11 cellular contexts compared by ENCODE assay signal in the genomic region with DNA sequence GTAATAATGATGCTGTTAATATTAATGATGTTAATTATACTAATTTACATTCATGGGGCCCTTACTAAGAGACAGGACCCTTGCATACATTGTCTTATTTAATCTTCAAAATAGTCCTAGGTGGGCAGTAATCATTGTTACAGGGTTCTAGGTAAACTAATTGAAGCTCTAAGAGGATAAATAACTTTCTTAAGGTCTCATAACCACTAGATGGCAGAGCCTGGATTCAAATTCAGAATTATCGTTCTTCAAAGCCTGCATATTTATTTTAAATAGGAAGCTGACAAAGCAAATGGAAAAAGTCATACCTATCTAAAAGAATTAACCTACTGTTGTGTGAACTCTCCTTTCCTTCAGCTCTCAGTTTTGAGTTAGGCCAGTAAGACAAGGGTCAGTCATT. TPM values are rescaled to one million over a fixed set of nuclear protein-coding genes. Genes with fewer than 3 reads are reported as not detected.
DNase-seq lines count a peak whose midpoint lies in the region; ATAC-seq and TF ChIP-seq lines count a peak whose summit lies in the region.
"Had no signal": no experiment of that assay in that cellular context is flagged by ENCODE, and none has a peak within 500 bp of the region (broad histone marks: within the 10 kb centered on the region; RNA-seq: fewer than 3 reads in every experiment).

No MANE protein-coding gene starts in this region.

- H3K4me1 Mint-ChIP-seq in activated CD8-positive, alpha-beta memory T cell treated with anti-CD3 and anti-CD28 coated beads, Interleukin-2, amount 10 ng/mL, durations not matched to agents 7 days and 5 days = no peaks in the 10 kb centered on the region
- H3K4me1 Mint-ChIP-seq: activated naive CD8-positive, alpha-beta T cell treated with anti-CD3 and anti-CD28 coated beads, Interleukin-2, amount 10 ng/mL, durations not matched to agents 7 days and 5 days had no signal

- H3K36me3 Mint-ChIP-seq in activated CD8-positive, alpha-beta memory T cell treated with anti-CD3 and anti-CD28 coated beads, Interleukin-2, amount 10 ng/mL, durations not matched to agents 7 days and 5 days = no peaks in the 10 kb centered on the region
- H3K36me3 Mint-ChIP-seq: activated naive CD8-positive, alpha-beta T cell treated with anti-CD3 and anti-CD28 coated beads, Interleukin-2, amount 10 ng/mL, durations not matched to agents 7 days and 5 days had no signal

- no peaks in the 10 kb centered on the region for H3K9me3 Mint-ChIP-seq in activated CD8-positive, alpha-beta memory T cell treated with anti-CD3 and anti-CD28 coated beads, Interleukin-2, amount 10 ng/mL, durations not matched to agents 7 days and 5 days (ENCODE audit: low read depth)
- H3K9me3 Mint-ChIP-seq: activated naive CD8-positive, alpha-beta T cell treated with anti-CD3 and anti-CD28 coated beads, Interleukin-2, amount 10 ng/mL, durations not matched to agents 7 days and 5 days had no signal

- no peaks in the 10 kb centered on the region for H3K27me3 Mint-ChIP-seq in activated CD8-positive, alpha-beta memory T cell treated with anti-CD3 and anti-CD28 coated beads, Interleukin-2, amount 10 ng/mL, durations not matched to agents 7 days and 5 days
- H3K27me3 Mint-ChIP-seq: activated naive CD8-positive, alpha-beta T cell treated with anti-CD3 and anti-CD28 coated beads, Interleukin-2, amount 10 ng/mL, durations not matched to agents 7 days and 5 days had no signal

- no peaks in the 10 kb centered on the region for H3K9me3 ChIP-seq in WERI-Rb-1 (ENCODE audit: severe bottlenecking)
- H3K9me3 ChIP-seq: thoracic aorta had no signal

- no peak overlapping the region for H3K27ac ChIP-seq in WERI-Rb-1
- H3K27ac ChIP-seq: thoracic aorta had no signal

- no peak for ATAC-seq in activated CD8-positive, alpha-beta memory T cell treated with anti-CD3 and anti-CD28 coated beads, Interleukin-2, amount 10 ng/mL, durations not matched to agents 7 days and 5 days
- ATAC-seq in omental fat pad (ENCODE audit: low FRiP score) = no peak
- ATAC-seq in HG03565 (IDR thresholded peaks at IDR 0.05; ENCODE audit: unreplicated experiment) = no peak
- ATAC-seq in HG03439 (IDR thresholded peaks at IDR 0.05; ENCODE audit: unreplicated experiment) = no peak

- CTCF ChIA-PET in activated CD8-positive, alpha-beta memory T cell treated with anti-CD3 and anti-CD28 coated beads, Interleukin-2, amount 10 ng/mL, durations not matched to agents 7 days and 5 days (lab: Charles Lee) = no interaction called here

- H3K4me3 ChIP-seq in WERI-Rb-1 (ENCODE audit: low read depth, low read length) = no peak overlapping the region
- H3K4me3 ChIP-seq: thoracic aorta had no signal

- no peak overlapping the region for H3K27ac Mint-ChIP-seq in activated CD8-positive, alpha-beta memory T cell treated with anti-CD3 and anti-CD28 coated beads, Interleukin-2, amount 10 ng/mL, durations not matched to agents 7 days and 5 days
- H3K27ac Mint-ChIP-seq: activated naive CD8-positive, alpha-beta T cell treated with anti-CD3 and anti-CD28 coated beads, Interleukin-2, amount 10 ng/mL, durations not matched to agents 7 days and 5 days had no signal

- TF ChIP-seq CTCF in WERI-Rb-1 (IDR thresholded peaks at IDR 0.05; ENCODE audit: low read depth, low read length) = 0 out of 2 replicates have a peak, but pooled peaks have one; percentile 19
- no peak for TF ChIP-seq CTCF in omental fat pad (IDR thresholded peaks at IDR 0.05)

- DNase-seq in GM03348 (ENCODE audit: low spot score) (peak; percentile 11), LoVo (ENCODE audit: low spot score) (peak; percentile 21), WERI-Rb-1 (no peak), kidney tubule cell (ENCODE audit: low spot score) (peak; percentile 40), omental fat pad (ENCODE audit: low spot score) (no peak)
- no peak for DNase-seq in activated CD8-positive, alpha-beta memory T cell treated with anti-CD3 and anti-CD28 coated beads, Interleukin-2, amount 10 ng/mL, durations not matched to agents 7 days and 5 days
- DNase-seq: activated naive CD8-positive, alpha-beta T cell treated with anti-CD3 and anti-CD28 coated beads, Interleukin-2, amount 10 ng/mL, durations not matched to agents 7 days and 5 days; stimulated activated CD4-positive, alpha-beta T cell treated with anti-CD3 and anti-CD28 coated beads, Interleukin-12 subunit alpha, Interleukin-12 subunit beta, amount 100 ng/mL, for 4 hours had no signal

- no peaks in the 10 kb centered on the region for H3K27me3 ChIP-seq in WERI-Rb-1 (ENCODE audit: insufficient read depth, low read depth, severe bottlenecking)

- peaks cover 12% of the 10 kb centered on the region; the same call in 1 of the 2 replicates for H3K36me3 ChIP-seq in WERI-Rb-1
- H3K36me3 ChIP-seq: thoracic aorta had no signal

- no peak overlapping the region for H3K4me3 Mint-ChIP-seq in activated CD8-positive, alpha-beta memory T cell treated with anti-CD3 and anti-CD28 coated beads, Interleukin-2, amount 10 ng/mL, durations not matched to agents 7 days and 5 days
- H3K4me3 Mint-ChIP-seq: activated naive CD8-positive, alpha-beta T cell treated with anti-CD3 and anti-CD28 coated beads, Interleukin-2, amount 10 ng/mL, durations not matched to agents 7 days and 5 days had no signal

RNA-seq across cellular contexts. Expression of a gene that starts 23.5 kb away (rescaled TPM):
- total RNA-seq in activated CD8-positive, alpha-beta memory T cell treated with anti-CD3 and anti-CD28 coated beads, Interleukin-2, amount 10 ng/mL, durations not matched to agents 7 days and 5 days = not detected
- total RNA-seq in omental fat pad = 1 to 10 TPM in 2 of 4 donors, under 1 TPM in 2; 0.56 to 2.2 (median 0.91) TPM
- total RNA-seq: activated naive CD8-positive, alpha-beta T cell treated with anti-CD3 and anti-CD28 coated beads, Interleukin-2, amount 10 ng/mL, durations not matched to agents 7 days and 5 days had no signal

Comparison
In these comparisons a context has a peak if more than half of its experiments do, and no peak if none do; other contexts are left out.
1. DNase-seq: peak in GM03348 (single experiment), LoVo (single experiment) and kidney tubule cell (single experiment); none in WERI-Rb-1 (single experiment), activated CD8-positive, alpha-beta memory T cell treated with anti-CD3 and anti-CD28 coated beads, Interleukin-2, amount 10 ng/mL, durations not matched to agents 7 days and 5 days (single experiment) and omental fat pad (single experiment).